ENCODE assay signal across 7 cellular contexts in genomic region chr12:49188916-49189367, GRCh38.
A peak's percentile ranks its signal among the peaks of the same experiment; 100 is the strongest.
DNase-seq lines count a peak whose midpoint lies in the region; ATAC-seq and TF ChIP-seq lines count a peak whose summit lies in the region.

Gene TUBA1A, minus strand, starts transcription at chr12:49189080. Its CDS starts 101 bp downstream, at chr12:49188979.

- no peak for TF ChIP-seq CTCF in astrocyte of the spinal cord (IDR thresholded peaks at IDR 0.05; ENCODE audit: low read depth, low read length)
- TF ChIP-seq CTCF in retinal pigment epithelial cell (conservative IDR thresholded peaks at IDR 0.05; ENCODE audit: low read depth, low read length), result no peak

- peak; percentile 97 for TF ChIP-seq POLR2A in GM18505 (IDR thresholded peaks at IDR 0.05; ENCODE audit: borderline replicate concordance, extremely low read depth, insufficient read depth, insufficient read length)

- in situ Hi-C loops in astrocyte of the spinal cord (cut with HindIII; ENCODE audit: low sequenced_read_pairs), result no loop called here

- ATAC-seq in GM18505 (IDR thresholded peaks at IDR 0.05; ENCODE audit: unreplicated experiment) (peak; percentile 85), HG02970 (IDR thresholded peaks at IDR 0.05; ENCODE audit: low FRiP score, unreplicated experiment) (peak; percentile 79)

- H3K4me3 ChIP-seq in astrocyte of the spinal cord (ENCODE audit: low read depth, low read length) (peak within 1 kb of the TSS; percentile 99), retinal pigment epithelial cell (ENCODE audit: low read length) (peak within 1 kb of the TSS; percentile 96)

- DNase-seq in NCI-H1930 (lab: John Stamatoyannopoulos, UW) (peak; percentile 97 to 98), T-helper 9 cell (peak; percentile 91), astrocyte of the spinal cord (ENCODE audit: low read depth, low spot score) (peak; percentile 100), hippocampal formation (lab: John Stamatoyannopoulos, UW) (peak; percentile 97 to 100), retinal pigment epithelial cell (ENCODE audit: low read depth) (peak; percentile 98)

Comparison
In these comparisons a context has a peak if more than half of its experiments do, and no peak if none do; other contexts are left out.
1. Peak in every context shown above with its lines: DNase-seq, ATAC-seq and H3K4me3 ChIP-seq.